Comparison of ENCODE assay signal across 13 cellular contexts in the genomic region with DNA sequence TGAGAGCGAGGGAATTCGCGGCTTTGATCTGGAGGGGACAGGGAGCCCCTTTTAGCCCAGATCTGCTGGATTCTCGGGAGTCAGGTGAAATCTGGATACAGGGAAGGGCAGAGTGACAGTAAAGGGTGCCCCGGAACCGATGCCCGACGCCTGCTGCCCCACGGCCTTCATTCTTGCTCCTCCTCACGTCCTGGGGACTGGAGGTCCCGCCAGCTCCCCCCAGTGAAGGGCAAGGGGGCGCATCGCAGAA. TPM values are rescaled to one million over a fixed set of nuclear protein-coding genes. Genes with fewer than 3 reads are reported as not detected.
DNase-seq lines count a peak whose midpoint lies in the region; ATAC-seq and TF ChIP-seq lines count a peak whose summit lies in the region.
"Had no signal": no experiment of that assay in that cellular context is flagged by ENCODE, and none has a peak within 500 bp of the region (broad histone marks: within the 10 kb centered on the region; RNA-seq: fewer than 3 reads in every experiment).

No MANE protein-coding gene starts in this region.

- DNase-seq in left ventricle myocardium inferior (no peak), left ventricle myocardium superior (no peak), type B pancreatic cell (ENCODE audit: extremely low spot score, unreplicated experiment) (no peak), NCI-H1105 (lab: John Stamatoyannopoulos, UW) (no peak), GM13977 (ENCODE audit: low spot score) (no peak)
- DNase-seq: DND-41; effector CD8-positive, alpha-beta T cell; ovary had no signal

- peaks cover 45% of the 10 kb centered on the region for H3K27me3 Mint-ChIP-seq in activated T-helper 17 cell treated with anti-CD3 and anti-CD28 coated beads, Interleukin-2, amount 50 U/mL, for 72 hours
- H3K27me3 Mint-ChIP-seq in type B pancreatic cell: peaks cover 88% of the 10 kb centered on the region

- H3K36me3 ChIP-seq in left ventricle myocardium inferior (no peaks in the 10 kb centered on the region), iPS-15b (ENCODE audit: control insufficient read depth, insufficient read depth, low read length) (no peaks in the 10 kb centered on the region)
- H3K36me3 ChIP-seq: ovary had no signal

- no peak overlapping the region for H3K27ac Mint-ChIP-seq in activated T-helper 17 cell treated with anti-CD3 and anti-CD28 coated beads, Interleukin-2, amount 50 U/mL, for 72 hours
- H3K27ac Mint-ChIP-seq in type B pancreatic cell: peak overlapping the region; percentile 63

- no peak overlapping the region for H3K27ac ChIP-seq in left ventricle myocardium inferior (replicated peaks)
- H3K27ac ChIP-seq: ovary had no signal

- ATAC-seq in left ventricle myocardium superior (no peak), GM21447 (IDR thresholded peaks at IDR 0.05; ENCODE audit: unreplicated experiment) (no peak)
- no peak for ATAC-seq in activated T-helper 17 cell treated with anti-CD3 and anti-CD28 coated beads, Interleukin-2, amount 50 U/mL, for 72 hours (replicated peaks)

- H3K4me1 ChIP-seq in left ventricle myocardium inferior (peaks cover 25% of the 10 kb centered on the region), iPS-15b (ENCODE audit: control insufficient read depth, insufficient read depth, low read length) (peaks cover 10% of the 10 kb centered on the region)

- peak overlapping the region; percentile 80 for H3K4me3 Mint-ChIP-seq in activated T-helper 17 cell treated with anti-CD3 and anti-CD28 coated beads, Interleukin-2, amount 50 U/mL, for 72 hours
- H3K4me3 Mint-ChIP-seq in type B pancreatic cell: peak overlapping the region; percentile 94

- H3K4me1 Mint-ChIP-seq in activated T-helper 17 cell treated with anti-CD3 and anti-CD28 coated beads, Interleukin-2, amount 50 U/mL, for 72 hours: peaks cover 23% of the 10 kb centered on the region
- H3K4me1 Mint-ChIP-seq in type B pancreatic cell (ENCODE audit: unreplicated experiment): peaks cover 26% of the 10 kb centered on the region

- H3K9me3 ChIP-seq in left ventricle myocardium inferior (replicated peaks): no peaks in the 10 kb centered on the region
- no peaks in the 10 kb centered on the region for H3K9me3 ChIP-seq in iPS-15b (ENCODE audit: control insufficient read depth, insufficient read depth, low read length)

- no peak overlapping the region for H3K9ac ChIP-seq in iPS-15b (ENCODE audit: low read depth, low read length)

- in situ Hi-C loops in GM13977 (cut with MboI; ENCODE audit: low pct_unique_long_range_greater_than_20kb, low sequenced_read_pairs, unreplicated experiment): no loop called here

- intact Hi-C loops in left ventricle myocardium inferior (cut with micrococcal nuclease) (no loop called here), left ventricle myocardium superior (cut with micrococcal nuclease) (no loop called here)

- H3K27me3 ChIP-seq in left ventricle myocardium inferior (ENCODE audit: low read depth) (peaks cover 100% of the 10 kb centered on the region), iPS-15b (ENCODE audit: control insufficient read depth, insufficient read depth, low read length) (peaks cover 33% of the 10 kb centered on the region)
- H3K27me3 ChIP-seq: ovary had no signal

- no peaks in the 10 kb centered on the region for H3K9me3 Mint-ChIP-seq in activated T-helper 17 cell treated with anti-CD3 and anti-CD28 coated beads, Interleukin-2, amount 50 U/mL, for 72 hours
- H3K9me3 Mint-ChIP-seq in type B pancreatic cell: no peaks in the 10 kb centered on the region

- no peak for TF ChIP-seq CTCF in left ventricle myocardium inferior (IDR thresholded peaks at IDR 0.05; ENCODE audit: borderline replicate concordance)
- no peak for TF ChIP-seq CTCF in type B pancreatic cell (conservative IDR thresholded peaks at IDR 0.05)
- no peak for TF ChIP-seq CTCF in GM13977 (IDR thresholded peaks at IDR 0.05; ENCODE audit: extremely low read depth, insufficient read depth, missing control alignments)

- peak overlapping the region; percentile 46 for H3K4me3 ChIP-seq in left ventricle myocardium inferior
- peak overlapping the region; percentile 66 for H3K4me3 ChIP-seq in iPS-15b (ENCODE audit: low read depth, low read length)
- H3K4me3 ChIP-seq: ovary had no signal

- peaks cover 43% of the 10 kb centered on the region for H3K36me3 Mint-ChIP-seq in activated T-helper 17 cell treated with anti-CD3 and anti-CD28 coated beads, Interleukin-2, amount 50 U/mL, for 72 hours (ENCODE audit: low read depth)
- no peaks in the 10 kb centered on the region for H3K36me3 Mint-ChIP-seq in type B pancreatic cell

RNA-seq across cellular contexts. Expression of a gene that starts 0.6 kb away (rescaled TPM):
- total RNA-seq in left ventricle myocardium inferior (not detected), left ventricle myocardium superior (not detected), type B pancreatic cell (ENCODE audit: low replicate concordance) (0.34 TPM in 1 of 2 replicates, not detected in the other)
- under 1 TPM in 1 of 2 donors, not detected in 1; 0.37 TPM for total RNA-seq in activated T-helper 17 cell treated with anti-CD3 and anti-CD28 coated beads, Interleukin-2, amount 50 U/mL, for 72 hours
- total RNA-seq: ovary; subcutaneous adipose tissue; T-helper 2 cell treated with Interferon-gamma antibody and Interleukin-4, amounts not matched to agents 100 ng/mL and 5 ng/mL, for 36 hours had no signal

RNA-seq across cellular contexts. Expression of a gene that starts 46.4 kb away (rescaled TPM):
- total RNA-seq in left ventricle myocardium inferior: 5.8 TPM
- 5.7 TPM for total RNA-seq in left ventricle myocardium superior
- 10 to 100 TPM; 14.6 to 23.2 TPM for total RNA-seq in activated T-helper 17 cell treated with anti-CD3 and anti-CD28 coated beads, Interleukin-2, amount 50 U/mL, for 72 hours
- 10.5 and 12.4 TPM in 2 replicates for total RNA-seq in type B pancreatic cell (ENCODE audit: low replicate concordance)

RNA-seq across cellular contexts. Expression of a gene that starts 53.8 kb away (rescaled TPM):
- total RNA-seq in left ventricle myocardium inferior (6.2 TPM), left ventricle myocardium superior (7.1 TPM), type B pancreatic cell (ENCODE audit: low replicate concordance) (11.6 and 13.3 TPM in 2 replicates)
- 1 to 10 TPM; 6.4 to 8.6 TPM for total RNA-seq in activated T-helper 17 cell treated with anti-CD3 and anti-CD28 coated beads, Interleukin-2, amount 50 U/mL, for 72 hours
